Comparison of ENCODE assay signal across 25 cellular contexts in the genomic region with DNA sequence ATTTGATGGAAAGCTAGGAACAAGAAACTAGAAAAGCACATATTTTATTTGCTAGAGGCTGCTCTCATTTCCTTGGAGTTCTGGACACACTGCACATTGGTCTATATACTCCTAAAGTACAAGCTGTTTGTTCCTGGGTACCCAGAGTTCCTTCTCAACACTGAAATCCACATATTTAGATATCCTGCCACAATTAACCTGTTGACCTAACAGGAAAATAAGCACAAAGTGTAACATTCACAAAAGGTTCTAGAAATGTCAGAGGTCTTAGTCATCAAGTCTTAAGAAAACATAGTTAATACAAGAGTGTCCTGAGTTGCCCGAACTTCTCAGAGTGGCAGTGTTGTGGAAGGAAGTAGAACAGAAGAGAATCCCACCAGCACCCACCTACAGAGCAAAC.
DNase-seq lines count a peak whose midpoint lies in the region; ATAC-seq, FAIRE-seq and TF ChIP-seq lines count a peak whose summit lies in the region.
"Had no signal": no experiment of that assay in that cellular context is flagged by ENCODE, and none has a peak within 500 bp of the region (broad histone marks: within the 10 kb centered on the region; RNA-seq: fewer than 3 reads in every experiment).

No MANE protein-coding gene starts in this region.

- H3K4me3 Mint-ChIP-seq in activated CD8-positive, alpha-beta memory T cell treated with anti-CD3 and anti-CD28 coated beads, Interleukin-2, amount 10 ng/mL, durations not matched to agents 7 days and 5 days: no peak overlapping the region
- H3K4me3 Mint-ChIP-seq in progenitor cell of endocrine pancreas (ENCODE audit: low read depth): no peak overlapping the region
- H3K4me3 Mint-ChIP-seq: activated CD4-positive, alpha-beta T cell treated with anti-CD3 and anti-CD28 coated beads, Interleukin-2, amount 10 ng/mL, durations not matched to agents 24 days and 14 days; naive thymus-derived CD4-positive, alpha-beta T cell had no signal

- no peaks in the 10 kb centered on the region for H3K36me3 ChIP-seq in endothelial cell of umbilical vein (ENCODE audit: control insufficient read depth in 2 of 2, extremely low read depth in 1 of 2, insufficient read depth in 2 of 2, low read length in 2 of 2)
- H3K36me3 ChIP-seq: ascending aorta, sigmoid colon had no signal

- TF ChIP-seq POLR2A in endothelial cell of umbilical vein (IDR thresholded peaks at IDR 0.05; ENCODE audit: low read depth, low read length): no peak

- FAIRE-seq in endothelial cell of umbilical vein (lab: Jason Lieb, UNC): peak; percentile 65
- FAIRE-seq: A204.1 had no signal

- no peak overlapping the region for H3K4me3 ChIP-seq in endothelial cell of umbilical vein (replicated peaks in 1 of 3; ENCODE audit: insufficient read depth in 1 of 3, low read depth in 1 of 3, low read length in 3 of 3)
- H3K4me3 ChIP-seq: ascending aorta, sigmoid colon had no signal

- TF ChIP-seq CTCF in endothelial cell of umbilical vein (IDR thresholded peaks at IDR 0.05; ENCODE audit: extremely low read depth in 1 of 2, insufficient read depth in 1 of 2, low read depth in 1 of 2, low read length in 2 of 2): no peak
- TF ChIP-seq CTCF in progenitor cell of endocrine pancreas (IDR thresholded peaks at IDR 0.05; ENCODE audit: unreplicated experiment): no peak

- intact Hi-C loops in endothelial cell of umbilical vein (cut with micrococcal nuclease): loop anchor here (1.0 kb wide), 1 partner anchor 36 kb away; no protein-coding TSS in a partner anchor

- no peak for DNase-seq in activated CD8-positive, alpha-beta memory T cell treated with anti-CD3 and anti-CD28 coated beads, Interleukin-2, amount 10 ng/mL, durations not matched to agents 7 days and 5 days
- DNase-seq in activated CD8-positive, alpha-beta memory T cell treated with anti-CD3 and anti-CD28 coated beads for 24 hours: no peak
- DNase-seq in HT1080 (ENCODE audit: low read depth): peak; percentile 37
- DNase-seq in endothelial cell of umbilical vein (ENCODE audit: low read depth, low spot score): peak; percentile 58
- DNase-seq in progenitor cell of endocrine pancreas (ENCODE audit: low spot score, unreplicated experiment): no peak
- DNase-seq in SIG-M5 treated with dmso at 0.1 percent for 504 hours (lab: John Stamatoyannopoulos, UW; ENCODE audit: unreplicated experiment): no peak
- DNase-seq in effector CD4-positive, alpha-beta T cell: no peak
- DNase-seq: activated CD4-positive, alpha-beta T cell treated with anti-CD3 and anti-CD28 coated beads, Interleukin-2, amount 10 ng/mL, durations not matched to agents 24 days and 14 days; activated naive CD4-positive, alpha-beta T cell treated with anti-CD3 and anti-CD28 coated beads, Interleukin-2, amount 50 U/mL, for 16 hours; Caco-2; Kasumi-1; kidney glomerular epithelial cell; naive thymus-derived CD4-positive, alpha-beta T cell; NCI-H1092 treated with DMSO at 0.1 percent for 48 hours; NCI-H1930; NCI-H226; NCI-H82; PC-3; SIG-M5; sigmoid colon; stimulated activated CD4-positive, alpha-beta T cell treated with anti-CD3 and anti-CD28 coated beads, Interleukin-15, amount 100 ng/mL, for 24 hours; T-helper 1 cell had no signal

- peaks cover 78% of the 10 kb centered on the region for H3K36me3 Mint-ChIP-seq in activated CD8-positive, alpha-beta memory T cell treated with anti-CD3 and anti-CD28 coated beads, Interleukin-2, amount 10 ng/mL, durations not matched to agents 7 days and 5 days
- H3K36me3 Mint-ChIP-seq in progenitor cell of endocrine pancreas (ENCODE audit: insufficient read depth): peaks cover 29% of the 10 kb centered on the region

- H4K20me1 ChIP-seq in endothelial cell of umbilical vein (replicated peaks; ENCODE audit: control insufficient read depth, extremely low read depth, insufficient read depth, low read length): no peaks in the 10 kb centered on the region

- no peaks in the 10 kb centered on the region for H3K27me3 ChIP-seq in endothelial cell of umbilical vein (ENCODE audit: control insufficient read depth in 2 of 2, insufficient read depth in 2 of 2, low read length in 2 of 2)
- H3K27me3 ChIP-seq: ascending aorta, sigmoid colon had no signal

- peaks cover 16% of the 10 kb centered on the region for H3K4me1 ChIP-seq in endothelial cell of umbilical vein (ENCODE audit: control insufficient read depth, extremely low read depth, insufficient read depth, low read length)
- H3K4me1 ChIP-seq: Caco-2, sigmoid colon had no signal

- H3K9me1 ChIP-seq in endothelial cell of umbilical vein (replicated peaks; ENCODE audit: control insufficient read depth, extremely low read depth, insufficient read depth, low read length): no peaks in the 10 kb centered on the region

- dilution Hi-C loops in endothelial cell of umbilical vein (cut with MboI; ENCODE audit: extremely low pct_ligation_motif_present, low sequenced_read_pairs): no loop called here

- peaks cover 67% of the 10 kb centered on the region for H3K4me1 Mint-ChIP-seq in activated CD8-positive, alpha-beta memory T cell treated with anti-CD3 and anti-CD28 coated beads, Interleukin-2, amount 10 ng/mL, durations not matched to agents 7 days and 5 days
- H3K4me1 Mint-ChIP-seq in progenitor cell of endocrine pancreas (ENCODE audit: low read depth): peaks cover 18% of the 10 kb centered on the region

- POLR2A ChIA-PET in endothelial cell of umbilical vein (lab: Charles Lee): no interaction called here

- H3K27me3 Mint-ChIP-seq in activated CD8-positive, alpha-beta memory T cell treated with anti-CD3 and anti-CD28 coated beads, Interleukin-2, amount 10 ng/mL, durations not matched to agents 7 days and 5 days: no peaks in the 10 kb centered on the region
- no peaks in the 10 kb centered on the region for H3K27me3 Mint-ChIP-seq in progenitor cell of endocrine pancreas
- H3K27me3 Mint-ChIP-seq: activated CD4-positive, alpha-beta T cell treated with anti-CD3 and anti-CD28 coated beads, Interleukin-2, amount 10 ng/mL, durations not matched to agents 24 days and 14 days; naive thymus-derived CD4-positive, alpha-beta T cell had no signal

- H3K27ac ChIP-seq in endothelial cell of umbilical vein (ENCODE audit: insufficient read depth, low read depth, low read length): no peak overlapping the region

- peak overlapping the region; percentile 1 for H3K27ac Mint-ChIP-seq in activated CD8-positive, alpha-beta memory T cell treated with anti-CD3 and anti-CD28 coated beads, Interleukin-2, amount 10 ng/mL, durations not matched to agents 7 days and 5 days
- peak overlapping the region; percentile 8 for H3K27ac Mint-ChIP-seq in progenitor cell of endocrine pancreas

- no peaks in the 10 kb centered on the region for H3K79me2 ChIP-seq in endothelial cell of umbilical vein (ENCODE audit: control insufficient read depth, insufficient read depth, low read length)

- ATAC-seq in activated CD8-positive, alpha-beta memory T cell treated with anti-CD3 and anti-CD28 coated beads, Interleukin-2, amount 10 ng/mL, durations not matched to agents 7 days and 5 days: no peak
- ATAC-seq in esophagus mucosa: no peak
- ATAC-seq: naive thymus-derived CD4-positive, alpha-beta T cell; PC-3 had no signal

- peaks cover 10% of the 10 kb centered on the region for H3K9me3 Mint-ChIP-seq in activated CD8-positive, alpha-beta memory T cell treated with anti-CD3 and anti-CD28 coated beads, Interleukin-2, amount 10 ng/mL, durations not matched to agents 7 days and 5 days (ENCODE audit: low read depth)
- H3K9me3 Mint-ChIP-seq in progenitor cell of endocrine pancreas (ENCODE audit: low read depth): peaks cover 17% of the 10 kb centered on the region

- CTCF ChIA-PET in activated CD8-positive, alpha-beta memory T cell treated with anti-CD3 and anti-CD28 coated beads, Interleukin-2, amount 10 ng/mL, durations not matched to agents 7 days and 5 days (lab: Charles Lee): interaction anchor here (1.0 to 1.2 kb wide), 2 partner anchors 9 to 47 kb away, joined by 3 read pairs; no protein-coding TSS in a partner anchor
- CTCF ChIA-PET in endothelial cell of umbilical vein (lab: Charles Lee): interaction anchor here (0.9 to 2.9 kb wide), 10 partner anchors 16 to 172 kb away, joined by 3 to 7 read pairs (median 4); no protein-coding TSS in a partner anchor

- H3K9me3 ChIP-seq in endothelial cell of umbilical vein (replicated peaks; ENCODE audit: control insufficient read depth, insufficient read depth, low read length): no peaks in the 10 kb centered on the region
- H3K9me3 ChIP-seq: ascending aorta, Caco-2, sigmoid colon had no signal

- H3K4me2 ChIP-seq in endothelial cell of umbilical vein (ENCODE audit: insufficient read depth, low read length): peak overlapping the region; percentile 59

- H2AFZ ChIP-seq in endothelial cell of umbilical vein (ENCODE audit: low read depth, low read length): no peak overlapping the region

- H3K9ac ChIP-seq in endothelial cell of umbilical vein (replicated peaks; ENCODE audit: extremely low read depth, insufficient read depth, low read length): no peak overlapping the region

- BruUV-seq in endothelial cell of umbilical vein (replicated peaks; lab: Mats Ljungman, UMichigan): no TSS peak

TF ChIP-seq in endothelial cell of umbilical vein, 7 proteins besides CTCF, POLR2A, EP300 and RAD21:
- TF ChIP-seq GATA2 (IDR thresholded peaks at IDR 0.05; ENCODE audit: insufficient read depth, insufficient read length, low read depth, low read length) (no peak), POLR2AphosphoS5 (IDR thresholded peaks at IDR 0.05; ENCODE audit: insufficient read depth, low read depth, low read length) (peak; percentile 79), MYC (IDR thresholded peaks at IDR 0.05; ENCODE audit: low read depth, low read length) (no peak), FOS (IDR thresholded peaks at IDR 0.05; ENCODE audit: borderline replicate concordance, insufficient read depth, low read length) (peak; percentile 59), JUN (IDR thresholded peaks at IDR 0.05; ENCODE audit: borderline replicate concordance, insufficient read depth, insufficient read length, low read depth) (peak; percentile 78)
TF ChIP-seq in endothelial cell of umbilical vein: peak in this region for 3.

Comparison
In these comparisons a context has a peak if more than half of its experiments do, and no peak if none do; other contexts are left out.
1. DNase-seq: peak in HT1080 (single experiment) and endothelial cell of umbilical vein (single experiment); none in activated CD8-positive, alpha-beta memory T cell treated with anti-CD3 and anti-CD28 coated beads, Interleukin-2, amount 10 ng/mL, durations not matched to agents 7 days and 5 days (single experiment), activated CD8-positive, alpha-beta memory T cell treated with anti-CD3 and anti-CD28 coated beads for 24 hours (single experiment), progenitor cell of endocrine pancreas (single experiment), SIG-M5 treated with dmso at 0.1 percent for 504 hours (single experiment) and effector CD4-positive, alpha-beta T cell (single experiment).